In genomic region chr2:238987352-238987981, GRCh38 we compare ENCODE assay signal across 16 cellular contexts.
"Had no signal": no experiment of that assay in that cellular context is flagged by ENCODE, and none has a peak within 500 bp of the region (broad histone marks: within the 10 kb centered on the region; RNA-seq: fewer than 3 reads in every experiment).

No MANE protein-coding gene starts in this region.

- H3K4me1 Mint-ChIP-seq: activated T-helper 17 cell treated with anti-CD3 and anti-CD28 coated beads, Interleukin-2, amount 50 U/mL, for 72 hours; T-cell had no signal

- DNase-seq: activated CD4-positive, alpha-beta T cell treated with anti-CD3 and anti-CD28 coated beads for 1 hour; activated CD4-positive, alpha-beta T cell treated with anti-CD3 and anti-CD28 coated beads, Interleukin-2, amount 50 U/mL, for 4 hours; activated naive CD4-positive, alpha-beta T cell treated with Interleukin-2 at 50 U/mL for 16 hours; aorta; effector CD8-positive, alpha-beta T cell; left colon; stimulated activated CD4-positive, alpha-beta T cell treated with anti-CD3 and anti-CD28 coated beads, Interleukin-4, amount 100 ng/mL, for 24 hours; stimulated activated naive CD4-positive, alpha-beta T cell; T1000; transverse colon had no signal

- H3K9me3 ChIP-seq: transverse colon had no signal

- H3K4me1 ChIP-seq: transverse colon had no signal

- H3K36me3 Mint-ChIP-seq: mesothelial cell of epicardium, T-cell had no signal

- H3K4me3 ChIP-seq: lung, skin epidermis, transverse colon had no signal

- H3K9me3 Mint-ChIP-seq: activated T-helper 17 cell treated with anti-CD3 and anti-CD28 coated beads, Interleukin-2, amount 50 U/mL, for 72 hours; neural crest cell; T-cell had no signal

- H3K27ac ChIP-seq: transverse colon had no signal

- H3K36me3 ChIP-seq: transverse colon had no signal

- H3K27ac Mint-ChIP-seq: activated T-helper 17 cell treated with anti-CD3 and anti-CD28 coated beads, Interleukin-2, amount 50 U/mL, for 72 hours; mesothelial cell of epicardium; T-cell had no signal

- H3K4me3 Mint-ChIP-seq: activated T-helper 17 cell treated with anti-CD3 and anti-CD28 coated beads, Interleukin-2, amount 50 U/mL, for 72 hours; mesothelial cell of epicardium; neural crest cell; T-cell had no signal
